7 cellular contexts compared by ENCODE assay signal in the genomic region with DNA sequence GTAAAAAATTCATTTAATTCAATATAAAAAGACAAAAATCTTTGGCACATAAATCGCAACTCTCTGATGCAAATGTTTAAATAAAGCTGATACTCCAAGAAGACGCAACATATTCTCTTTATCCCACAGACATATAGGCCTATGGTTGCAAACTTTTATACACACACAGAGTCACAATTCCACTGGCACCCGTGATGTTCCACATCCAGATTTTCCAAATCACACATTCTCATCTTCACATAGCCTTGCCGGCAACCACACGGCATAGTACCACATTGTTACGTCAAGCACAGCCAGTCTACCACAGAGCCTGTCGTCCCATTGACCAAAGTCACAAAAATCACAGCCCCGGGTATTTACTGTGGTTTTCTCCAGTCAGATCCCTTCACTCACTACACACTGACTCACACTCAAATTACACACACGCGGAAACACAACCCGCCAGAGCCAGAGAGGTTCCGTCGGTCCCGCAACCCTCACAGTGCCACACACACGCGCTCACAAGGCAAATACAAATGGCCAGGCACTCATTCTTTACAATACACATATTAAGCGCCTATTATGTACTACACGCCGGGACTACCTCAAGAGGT. TPM values are rescaled to one million over a fixed set of nuclear protein-coding genes. Genes with fewer than 3 reads are reported as not detected.
DNase-seq lines count a peak whose midpoint lies in the region; ATAC-seq and TF ChIP-seq lines count a peak whose summit lies in the region.

No MANE protein-coding gene starts in this region.

- H3K4me2 ChIP-seq in DOHH2 (ENCODE audit: low read length): peak overlapping the region; percentile 72
- peak overlapping the region; percentile 92 for H3K4me2 ChIP-seq in Karpas-422 (ENCODE audit: low read depth, low read length, poor library complexity, severe bottlenecking)

- TF ChIP-seq CTCF in DOHH2 (IDR thresholded peaks at IDR 0.05; ENCODE audit: low read depth, low read length, poor library complexity, severe bottlenecking): no peak
- TF ChIP-seq CTCF in WI38 (IDR thresholded peaks at IDR 0.05; ENCODE audit: low read depth, low read length): no peak
- no peak for TF ChIP-seq CTCF in type B pancreatic cell (conservative IDR thresholded peaks at IDR 0.05)

- peaks cover 61% of the 10 kb centered on the region for H3K79me2 ChIP-seq in DOHH2 (ENCODE audit: control insufficient read depth, low read length)
- peaks cover 60% of the 10 kb centered on the region for H3K79me2 ChIP-seq in Karpas-422 (ENCODE audit: low read length)

- H3K4me1 ChIP-seq in DOHH2 (ENCODE audit: control insufficient read depth, low read length) (peaks cover 14% of the 10 kb centered on the region), Karpas-422 (ENCODE audit: low read length) (peaks cover 17% of the 10 kb centered on the region), esophagus (ENCODE audit: control insufficient read depth in 2 of 2, insufficient read depth in 2 of 2, low read length in 1 of 2) (peaks cover 0 to 6% of the 10 kb centered on the region in 2 donors), muscle layer of duodenum (ENCODE audit: control insufficient read depth in 1 of 2, insufficient read depth in 2 of 2, low read length in 2 of 2) (peaks cover 0 to 4% of the 10 kb centered on the region in 2 donors)

- H2AFZ ChIP-seq in Karpas-422 (ENCODE audit: low read length): peak overlapping the region; percentile 63

- peaks cover 17% of the 10 kb centered on the region for H3K36me3 Mint-ChIP-seq in type B pancreatic cell

- H3K36me3 ChIP-seq in DOHH2 (ENCODE audit: control insufficient read depth, low read length): peaks cover 25% of the 10 kb centered on the region
- peaks cover 11% of the 10 kb centered on the region; the same call in 1 of the 2 replicates for H3K36me3 ChIP-seq in Karpas-422 (ENCODE audit: insufficient read depth, low read length)
- H3K36me3 ChIP-seq in esophagus (ENCODE audit: control insufficient read depth in 2 of 2, insufficient read depth in 2 of 2, low read length in 1 of 2): no peaks in the 10 kb centered on the region
- H3K36me3 ChIP-seq in muscle layer of duodenum (ENCODE audit: control insufficient read depth in 1 of 2, insufficient read depth in 2 of 2, low read length in 2 of 2): peaks cover 0 to 3% of the 10 kb centered on the region in 2 donors

- no peaks in the 10 kb centered on the region for H3K27me3 Mint-ChIP-seq in type B pancreatic cell

- H3K27me3 ChIP-seq in DOHH2 (ENCODE audit: control insufficient read depth, low read length): no peaks in the 10 kb centered on the region
- H3K27me3 ChIP-seq in Karpas-422 (ENCODE audit: low read length): no peaks in the 10 kb centered on the region
- H3K27me3 ChIP-seq in esophagus (ENCODE audit: control insufficient read depth in 1 of 2, insufficient read depth in 2 of 2, low read length in 2 of 2): no peaks in the 10 kb centered on the region
- H3K27me3 ChIP-seq in muscle layer of duodenum (ENCODE audit: low read depth, low read length): no peaks in the 10 kb centered on the region

- peaks cover 25% of the 10 kb centered on the region for H3K4me1 Mint-ChIP-seq in type B pancreatic cell (ENCODE audit: unreplicated experiment)

- H4K20me1 ChIP-seq in DOHH2 (ENCODE audit: control insufficient read depth, insufficient read depth, low read depth, low read length) (no peaks in the 10 kb centered on the region), Karpas-422 (ENCODE audit: insufficient read depth, low read depth, low read length) (no peaks in the 10 kb centered on the region)

- 8% methylated on average over 19 of the region's 19 CpGs for WGBS in esophagus, 2 donors

- peak; percentile 76 for DNase-seq in Karpas-422
- DNase-seq in type B pancreatic cell (ENCODE audit: extremely low spot score, unreplicated experiment): no peak

- H3K4me3 ChIP-seq in DOHH2 (ENCODE audit: low read length): peak overlapping the region; percentile 91
- H3K4me3 ChIP-seq in Karpas-422 (ENCODE audit: low read length): peak overlapping the region; percentile 83
- peak overlapping the region; percentile 84 for H3K4me3 ChIP-seq in WI38 (ENCODE audit: low read depth, low read length)
- peak overlapping the region; percentile 65 to 74 for H3K4me3 ChIP-seq in esophagus (ENCODE audit: low read depth in 1 of 2, low read length in 2 of 2)
- H3K4me3 ChIP-seq in muscle layer of duodenum (ENCODE audit: low read depth in 1 of 2, low read length in 2 of 2): peak overlapping the region; percentile 83 to 95

- peak overlapping the region; percentile 78 for H3K9ac ChIP-seq in Karpas-422 (ENCODE audit: low read length)

- peak overlapping the region; percentile 96 for H3K4me3 Mint-ChIP-seq in type B pancreatic cell

- ATAC-seq in GM21515 (IDR thresholded peaks at IDR 0.05; ENCODE audit: unreplicated experiment): peak; percentile 29

- H3K9me2 ChIP-seq in DOHH2 (replicated peaks; ENCODE audit: control insufficient read depth, low read length) (no peaks in the 10 kb centered on the region), Karpas-422 (replicated peaks; ENCODE audit: insufficient read depth, low read length) (no peaks in the 10 kb centered on the region)

- H3K9me3 ChIP-seq in DOHH2 (ENCODE audit: control insufficient read depth, insufficient read depth, low read length) (peaks cover 17% of the 10 kb centered on the region; the same call in 1 of the 2 replicates), Karpas-422 (ENCODE audit: low read length) (peaks cover 9% of the 10 kb centered on the region; the same call in 1 of the 2 replicates), esophagus (ENCODE audit: control insufficient read depth in 2 of 2, insufficient read depth in 1 of 2, low read depth in 1 of 2, low read length in 1 of 2) (no peaks in the 10 kb centered on the region), muscle layer of duodenum (ENCODE audit: control insufficient read depth in 1 of 2, low read length in 2 of 2) (no peaks in the 10 kb centered on the region)

- peaks cover 12% of the 10 kb centered on the region for H3K9me3 Mint-ChIP-seq in type B pancreatic cell

- H3F3A ChIP-seq in DOHH2 (ENCODE audit: control insufficient read depth, insufficient read depth): no peaks in the 10 kb centered on the region

- H3K27ac ChIP-seq in DOHH2 (ENCODE audit: low read depth, low read length) (peak overlapping the region; percentile 51), Karpas-422 (ENCODE audit: low read length) (peak overlapping the region; percentile 21; the same call in 1 of the 2 replicates), esophagus (ENCODE audit: low read depth in 2 of 2, low read length in 1 of 2) (peak overlapping the region; percentile 86 to 90), muscle layer of duodenum (ENCODE audit: low read length) (peak overlapping the region; percentile 93)

- H3K27ac Mint-ChIP-seq in type B pancreatic cell: peak overlapping the region; percentile 89

RNA-seq across cellular contexts. Expression of a gene that starts 0.5 kb away (rescaled TPM):
- total RNA-seq in Karpas-422 (2014; rRNA removed; shearing (Covaris generic); ENCODE audit: low replicate concordance): 6.0 and 10.4 TPM in 2 replicates
- under 1 TPM; 0.52 to 0.90 TPM for polyA plus RNA-seq in esophagus
- 1.7 and 5.5 TPM in 2 replicates for total RNA-seq in type B pancreatic cell (ENCODE audit: low replicate concordance)

RNA-seq across cellular contexts. Expression of a gene that starts 25.3 kb away (rescaled TPM):
- total RNA-seq in Karpas-422 (2014; rRNA removed; shearing (Covaris generic); ENCODE audit: low replicate concordance): 99.7 and 123 TPM in 2 replicates
- 10 to 100 TPM; 50.1 to 73.8 TPM for polyA plus RNA-seq in esophagus
- 100 and 102 TPM in 2 replicates for total RNA-seq in type B pancreatic cell (ENCODE audit: low replicate concordance)

RNA-seq across cellular contexts. Expression of a gene that starts 59.7 kb away (rescaled TPM):
- 16.8 and 33.9 TPM in 2 replicates for total RNA-seq in Karpas-422 (2014; rRNA removed; shearing (Covaris generic); ENCODE audit: low replicate concordance)
- 1 to 10 TPM; 2.4 to 5.5 TPM for polyA plus RNA-seq in esophagus
- 33.0 and 38.8 TPM in 2 replicates for total RNA-seq in type B pancreatic cell (ENCODE audit: low replicate concordance)

Comparison
In these comparisons a context has a peak if more than half of its experiments do, and no peak if none do; other contexts are left out.
1. H3K27ac ChIP-seq: peak in every context shown above with its lines; median percentile 93 in muscle layer of duodenum; 88 in esophagus; 51 in DOHH2; 21 in Karpas-422.